In genomic region chr12:9798008-9798619, GRCh38 we compare ENCODE assay signal across 8 cellular contexts.
A peak's percentile ranks its signal among the peaks of the same experiment; 100 is the strongest.
DNase-seq lines count a peak whose midpoint lies in the region; ATAC-seq and TF ChIP-seq lines count a peak whose summit lies in the region.

No MANE protein-coding gene starts in this region.

- no peak overlapping the region for H3K4me3 ChIP-seq in AG10803 (ENCODE audit: low read length)

- peak; percentile 36 for DNase-seq in AG10803 (ENCODE audit: low read depth)
- DNase-seq in NOMO-1 treated with dmso at 0.1 percent for 144 hours (lab: John Stamatoyannopoulos, UW; ENCODE audit: unreplicated experiment): peak; percentile 94
- peak; percentile 52 for DNase-seq in activated T-cell treated with anti-CD3 and anti-CD28 coated beads for 4 hours
- DNase-seq in globus pallidus (ENCODE audit: low spot score): peak; percentile 20
- peak; percentile 38 for DNase-seq in stimulated activated CD4-positive, alpha-beta T cell treated with anti-CD3 and anti-CD28 coated beads, Interleukin-12 subunit alpha, Interleukin-12 subunit beta, amount 100 ng/mL, for 4 hours
- no peak for DNase-seq in GOT3 (lab: John Stamatoyannopoulos, UW)

- ATAC-seq in GM18907 (IDR thresholded peaks at IDR 0.05; ENCODE audit: unreplicated experiment) (peak; percentile 94), HG03097 (IDR thresholded peaks at IDR 0.05; ENCODE audit: low FRiP score, unreplicated experiment) (peak; percentile 96)

- TF ChIP-seq CTCF in AG10803 (conservative IDR thresholded peaks at IDR 0.05; ENCODE audit: low read length): peak; percentile 37
